Comparison of ENCODE assay signal across 1 cellular context in the genomic region with DNA sequence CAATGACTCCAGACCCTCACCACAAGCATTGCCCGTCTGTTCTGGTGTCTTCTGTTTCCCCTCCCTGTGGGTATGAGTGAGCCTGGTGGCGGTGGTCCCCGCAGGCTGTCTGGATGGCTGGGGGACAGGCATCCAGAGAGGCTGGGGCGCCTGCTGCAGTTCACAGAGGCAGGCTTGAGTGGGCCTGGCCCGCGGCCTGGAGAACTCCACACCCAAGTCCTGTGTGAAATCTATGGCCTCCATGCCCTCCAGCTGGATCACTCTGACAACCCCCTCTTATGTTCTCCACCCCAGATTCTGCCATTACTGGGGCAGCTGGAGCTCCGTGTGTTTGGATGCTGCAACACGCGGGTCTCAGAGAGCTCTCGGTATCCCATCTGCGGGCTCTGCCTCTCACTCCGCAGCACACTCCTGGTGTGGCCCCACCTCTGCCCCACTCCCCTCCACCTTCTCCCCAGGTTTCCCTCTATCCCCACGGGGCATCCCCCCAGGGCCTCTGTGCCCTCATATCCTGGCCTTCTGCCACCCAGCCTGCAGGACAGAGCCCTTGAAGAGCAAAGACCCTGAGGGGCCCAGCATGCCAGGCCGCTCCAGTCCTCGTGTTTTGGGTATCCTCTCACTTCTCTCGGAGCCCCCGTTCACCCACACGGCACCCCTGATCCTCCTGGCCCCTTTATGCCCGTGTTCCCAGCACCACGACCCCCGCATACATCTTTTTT.
A peak's percentile ranks its signal among the peaks of the same experiment; 100 is the strongest.
TF ChIP-seq lines count a peak whose summit lies in the region.

No MANE protein-coding gene starts in this region.

TF ChIP-seq in K562, 482 proteins besides CTCF, POLR2A, EP300 and RAD21 (continued from another document):
- TF ChIP-seq GTF2F1 (IDR thresholded peaks at IDR 0.05; ENCODE audit: low read depth, low read length) (no peak), ZBTB26 (CRISPR knock-in tag; IDR thresholded peaks at IDR 0.05) (0 out of 2 replicates have a peak, but pooled peaks have one; percentile 1), ZNF232 (CRISPR knock-in tag; IDR thresholded peaks at IDR 0.05) (no peak), RAD51 (IDR thresholded peaks at IDR 0.05; ENCODE audit: borderline replicate concordance, low read depth) (no peak), NR2C1 (IDR thresholded peaks at IDR 0.05) (no peak), NR2C1 (tag; IDR thresholded peaks at IDR 0.05) (no peak), KAT2B (IDR thresholded peaks at IDR 0.05; ENCODE audit: low read depth, low read length) (no peak), ZNF146 (CRISPR knock-in tag; IDR thresholded peaks at IDR 0.05; ENCODE audit: unreplicated experiment) (no peak), CBX5 (IDR thresholded peaks at IDR 0.05; ENCODE audit: borderline replicate concordance, low read depth) (no peak), CBX2 (IDR thresholded peaks at IDR 0.05; ENCODE audit: insufficient read depth, low read length, poor library complexity, severe bottlenecking) (no peak), RBM34 (IDR thresholded peaks at IDR 0.05; ENCODE audit: borderline replicate concordance, insufficient read depth, low read length) (no peak), ZNF143 (CRISPR knock-in tag; IDR thresholded peaks at IDR 0.05) (peak; percentile 40; the same call in 1 of the 2 replicates), KLF10 (CRISPR knock-in tag; IDR thresholded peaks at IDR 0.05) (no peak)
